Comparison of ENCODE assay signal across 23 cellular contexts in the genomic region with DNA sequence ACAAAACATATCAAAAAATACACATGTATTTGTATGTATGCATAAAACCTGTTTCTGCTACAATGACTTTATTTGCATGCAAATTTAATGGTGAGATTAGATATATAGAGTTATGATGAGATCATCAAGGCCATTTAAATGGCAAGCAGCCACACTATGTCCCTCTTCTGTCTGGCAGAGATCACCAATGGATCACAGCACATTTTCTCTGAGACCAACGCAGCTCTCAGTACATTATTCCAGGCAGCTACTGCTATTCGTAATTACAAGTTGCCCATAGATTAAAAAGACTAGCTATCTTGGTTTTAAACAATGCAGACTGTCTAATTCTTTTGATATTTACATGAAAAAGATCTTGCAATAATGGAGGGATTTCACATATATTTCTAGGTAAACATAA.
A peak's percentile ranks its signal among the peaks of the same experiment; 100 is the strongest.
DNase-seq lines count a peak whose midpoint lies in the region; ATAC-seq and TF ChIP-seq lines count a peak whose summit lies in the region.
"Had no signal": no experiment of that assay in that cellular context is flagged by ENCODE, and none has a peak within 500 bp of the region (broad histone marks: within the 10 kb centered on the region; RNA-seq: fewer than 3 reads in every experiment).

No MANE protein-coding gene starts in this region.

- H3K9ac ChIP-seq in stomach smooth muscle (ENCODE audit: low read length in 2 of 2), result no peak overlapping the region

- TF ChIP-seq EP300 in esophagus muscularis mucosa (IDR thresholded peaks at IDR 0.05), result no peak

- no peak overlapping the region for H3K4me3 Mint-ChIP-seq in mesothelial cell of epicardium
- H3K4me3 Mint-ChIP-seq: CD4-positive, alpha-beta memory T cell had no signal

- peak overlapping the region in 2 of 4 donors; percentile 12 to 21 for H3K4me3 ChIP-seq in esophagus muscularis mucosa
- H3K4me3 ChIP-seq in stomach smooth muscle (ENCODE audit: low read length in 2 of 2), result no peak overlapping the region

- H3K4me1 ChIP-seq in esophagus muscularis mucosa, result peaks cover 22 to 90% (median 85%) of the 10 kb centered on the region in 4 donors
- no peaks in the 10 kb centered on the region for H3K4me1 ChIP-seq in stomach smooth muscle (ENCODE audit: control insufficient read depth, insufficient read depth, low read length)

- intact Hi-C loops in Right ventricle myocardium superior (cut with DNase I), result no loop called here
- intact Hi-C loops in Right ventricle myocardium inferior (cut with DNase I), result no loop called here
- intact Hi-C loops in esophagus muscularis mucosa (cut with DNase I), result no loop called here

- ATAC-seq in Right ventricle myocardium superior (ENCODE audit: poor library complexity) (peak; percentile 71), Right ventricle myocardium inferior (no peak), HG02588 (IDR thresholded peaks at IDR 0.05; ENCODE audit: unreplicated experiment) (no peak)
- ATAC-seq: HepG2 had no signal

- 48% methylated on average over 2 of the region's 2 CpGs for WGBS in esophagus muscularis mucosa

- TF ChIP-seq POLR2A in esophagus muscularis mucosa (IDR thresholded peaks at IDR 0.05; ENCODE audit: low read depth), result no peak

- DNase-seq in Right ventricle myocardium superior, result no peak
- no peak for DNase-seq in Right ventricle myocardium inferior (ENCODE audit: missing footprints)
- no peak for DNase-seq in esophagus muscularis mucosa (ENCODE audit: extremely low spot score)
- no peak for DNase-seq in mesothelial cell of epicardium (ENCODE audit: low spot score in 2 of 2, unreplicated experiment in 2 of 2)
- DNase-seq in stimulated activated naive CD4-positive, alpha-beta T cell (lab: John Stamatoyannopoulos, UW), result no peak
- no peak for DNase-seq in NCI-H748 treated with DMSO at 0.1 percent for 48 hours (lab: John Stamatoyannopoulos, UW)
- DNase-seq: C1 segment of cervical spinal cord; CD4-positive, alpha-beta memory T cell; COR-L47; DND-41; HCEC 1CT; Karpas-422; NCI-H1092; NCI-H1417 treated with DMSO at 0.1 percent for 48 hours; NCI-H1694 treated with DMSO at 0.1 percent for 48 hours; NCI-H2081; NCI-H2227 treated with DMSO at 0.1 percent for 48 hours; NCI-H526 treated with DMSO at 0.1 percent for 48 hours; RPMI8226; SIG-M5 had no signal

- peak overlapping the region; percentile 86 for H3K27ac Mint-ChIP-seq in mesothelial cell of epicardium
- H3K27ac Mint-ChIP-seq: CD4-positive, alpha-beta memory T cell had no signal

- H3K27me3 ChIP-seq in esophagus muscularis mucosa (no peaks in the 10 kb centered on the region), stomach smooth muscle (ENCODE audit: control insufficient read depth in 1 of 2, insufficient read depth in 2 of 2, low read length in 2 of 2) (no peaks in the 10 kb centered on the region)

- peak overlapping the region; percentile 69 to 77 (median 72) for H3K27ac ChIP-seq in esophagus muscularis mucosa (replicated peaks in 1 of 4)
- peak overlapping the region; percentile 46 for H3K27ac ChIP-seq in stomach smooth muscle (ENCODE audit: low read length)

- peaks cover 36% of the 10 kb centered on the region for H3K4me1 Mint-ChIP-seq in mesothelial cell of epicardium
- H3K4me1 Mint-ChIP-seq: CD4-positive, alpha-beta memory T cell had no signal

- no peaks in the 10 kb centered on the region for H3K36me3 Mint-ChIP-seq in mesothelial cell of epicardium
- H3K36me3 Mint-ChIP-seq: CD4-positive, alpha-beta memory T cell had no signal

- H3K9me3 ChIP-seq in esophagus muscularis mucosa (no peaks in the 10 kb centered on the region), stomach smooth muscle (ENCODE audit: control insufficient read depth in 2 of 2, low read length in 2 of 2) (no peaks in the 10 kb centered on the region)

- no peaks in the 10 kb centered on the region for H3K27me3 Mint-ChIP-seq in mesothelial cell of epicardium (ENCODE audit: low read depth)

- H3K36me3 ChIP-seq in esophagus muscularis mucosa (no peaks in the 10 kb centered on the region), stomach smooth muscle (ENCODE audit: control insufficient read depth in 2 of 2, insufficient read depth in 2 of 2, low read length in 2 of 2) (no peaks in the 10 kb centered on the region)

- TF ChIP-seq CTCF in esophagus muscularis mucosa (IDR thresholded peaks at IDR 0.05), result no peak
- TF ChIP-seq CTCF in mesothelial cell of epicardium (IDR thresholded peaks at IDR 0.05; ENCODE audit: unreplicated experiment), result no peak

- H3K9me3 Mint-ChIP-seq in mesothelial cell of epicardium, result no peaks in the 10 kb centered on the region
- H3K9me3 Mint-ChIP-seq: CD4-positive, alpha-beta memory T cell had no signal
